In genomic region chr11:10758959-10759358, GRCh38 we compare ENCODE assay signal across 14 cellular contexts. TPM values are rescaled to one million over a fixed set of nuclear protein-coding genes. Genes with fewer than 3 reads are reported as not detected.
DNase-seq lines count a peak whose midpoint lies in the region; ATAC-seq and TF ChIP-seq lines count a peak whose summit lies in the region.
"Had no signal": no experiment of that assay in that cellular context is flagged by ENCODE, and none has a peak within 500 bp of the region (broad histone marks: within the 10 kb centered on the region; RNA-seq: fewer than 3 reads in every experiment).

No MANE protein-coding gene starts in this region.

- no peak for TF ChIP-seq POLR2A in erythroblast (IDR thresholded peaks at IDR 0.05; ENCODE audit: low read length)

- no peak overlapping the region for H3K27ac Mint-ChIP-seq in HFFc6
- no peak overlapping the region for H3K27ac Mint-ChIP-seq in progenitor cell of endocrine pancreas
- H3K27ac Mint-ChIP-seq: activated naive CD8-positive, alpha-beta T cell treated with anti-CD3 and anti-CD28 coated beads for 36 hours had no signal

- no peak overlapping the region for H3K18ac ChIP-seq in trophoblast cell (ENCODE audit: low read length)

- H3K9ac ChIP-seq in trophoblast cell (ENCODE audit: low read length), result no peak overlapping the region

- H3K4me1 Mint-ChIP-seq in HFFc6 (ENCODE audit: low read depth) (no peaks in the 10 kb centered on the region; the same call in 1 of the 2 replicates), progenitor cell of endocrine pancreas (ENCODE audit: low read depth) (no peaks in the 10 kb centered on the region)

- no peak overlapping the region for H3K4ac ChIP-seq in trophoblast cell (ENCODE audit: low read depth, low read length)

- H3K9me3 Mint-ChIP-seq in HFFc6 (no peaks in the 10 kb centered on the region), progenitor cell of endocrine pancreas (ENCODE audit: low read depth) (no peaks in the 10 kb centered on the region)
- H3K9me3 Mint-ChIP-seq: activated naive CD8-positive, alpha-beta T cell treated with anti-CD3 and anti-CD28 coated beads for 36 hours had no signal

- no peaks in the 10 kb centered on the region for H3K79me1 ChIP-seq in trophoblast cell (ENCODE audit: low read length)

- H3K14ac ChIP-seq in trophoblast cell (ENCODE audit: low read length), result no peak overlapping the region

- no peak overlapping the region for H4K8ac ChIP-seq in trophoblast cell (ENCODE audit: low read depth, low read length)

- no peak overlapping the region for H4K12ac ChIP-seq in trophoblast cell (ENCODE audit: low read depth, low read length)

- H3K36me3 ChIP-seq in trophoblast cell (ENCODE audit: control insufficient read depth in 1 of 2, insufficient read depth in 2 of 2, low read length in 2 of 2), result peaks cover 13 to 23% of the 10 kb centered on the region in 2 experiments

- no peaks in the 10 kb centered on the region for H3K27me3 ChIP-seq in trophoblast cell (ENCODE audit: insufficient read depth, low read length)
- H3K27me3 ChIP-seq: dorsolateral prefrontal cortex had no signal

- no peaks in the 10 kb centered on the region for H3K4me1 ChIP-seq in trophoblast cell (ENCODE audit: control insufficient read depth in 1 of 2, insufficient read depth in 2 of 2, low read length in 2 of 2)

- TF ChIP-seq CTCF in AG09309 (IDR thresholded peaks at IDR 0.05; ENCODE audit: control insufficient read depth, insufficient read depth, low read depth, low read length, missing control alignments) (peak; percentile 6), HFFc6 (IDR thresholded peaks at IDR 0.05) (peak; percentile 48), omental fat pad (IDR thresholded peaks at IDR 0.05) (no peak), progenitor cell of endocrine pancreas (IDR thresholded peaks at IDR 0.05; ENCODE audit: unreplicated experiment) (no peak)

- WGBS in trophoblast cell (ENCODE audit: extremely low coverage, insufficient coverage, insufficient read length), result 100% methylated on average over 1 of the region's 1 CpG

- no peak overlapping the region for H3K4me3 Mint-ChIP-seq in HFFc6
- H3K4me3 Mint-ChIP-seq in progenitor cell of endocrine pancreas (ENCODE audit: low read depth), result no peak overlapping the region
- H3K4me3 Mint-ChIP-seq: activated naive CD8-positive, alpha-beta T cell treated with anti-CD3 and anti-CD28 coated beads for 36 hours had no signal

- H3K36me3 Mint-ChIP-seq in HFFc6 (ENCODE audit: low read depth) (peaks cover 19% of the 10 kb centered on the region), progenitor cell of endocrine pancreas (ENCODE audit: insufficient read depth) (peaks cover 24% of the 10 kb centered on the region)

- H2BK120ac ChIP-seq in trophoblast cell (ENCODE audit: insufficient read depth, low read length, poor library complexity), result no peak overlapping the region

- no peak overlapping the region for H4K91ac ChIP-seq in trophoblast cell (ENCODE audit: low read depth, low read length)

- H3K4me3 ChIP-seq in AG09309 (ENCODE audit: control insufficient read depth, low read depth, low read length) (no peak overlapping the region), trophoblast cell (ENCODE audit: low read depth, low read length) (no peak overlapping the region)
- H3K4me3 ChIP-seq: dorsolateral prefrontal cortex had no signal

- H3K23ac ChIP-seq in trophoblast cell (ENCODE audit: low read length), result no peak overlapping the region

- DNase-seq in AG09309 (ENCODE audit: low read depth) (no peak), HFFc6 (no peak), RKO (ENCODE audit: low spot score) (peak; percentile 37), erythroblast (lab: John Stamatoyannopoulos, UW) (peak; percentile 43 to 46), omental fat pad (ENCODE audit: low spot score) (no peak), progenitor cell of endocrine pancreas (ENCODE audit: low spot score, unreplicated experiment) (no peak), trophoblast cell (no peak)
- DNase-seq: activated naive CD8-positive, alpha-beta T cell treated with anti-CD3 and anti-CD28 coated beads for 36 hours; COR-L47; dorsolateral prefrontal cortex; hypothalamus; NCI-H2081 treated with DMSO at 0.1 percent for 48 hours; SHP77 treated with DMSO at 0.1 percent for 48 hours had no signal

- H2AFZ ChIP-seq in trophoblast cell (ENCODE audit: insufficient read depth, low read length, poor library complexity), result no peak overlapping the region

- no peak overlapping the region for H3K4me2 ChIP-seq in trophoblast cell (ENCODE audit: low read length)

- H2BK5ac ChIP-seq in trophoblast cell (ENCODE audit: low read depth, low read length, poor library complexity), result no peak overlapping the region

- H2BK12ac ChIP-seq in trophoblast cell (ENCODE audit: low read length), result no peak overlapping the region

- ATAC-seq in omental fat pad (ENCODE audit: low FRiP score), result no peak
- ATAC-seq in GM19463 (IDR thresholded peaks at IDR 0.05; ENCODE audit: unreplicated experiment), result no peak

- H3K27me3 Mint-ChIP-seq in HFFc6 (ENCODE audit: insufficient read depth) (no peaks in the 10 kb centered on the region), progenitor cell of endocrine pancreas (no peaks in the 10 kb centered on the region)
- H3K27me3 Mint-ChIP-seq: activated naive CD8-positive, alpha-beta T cell treated with anti-CD3 and anti-CD28 coated beads for 36 hours had no signal

- no peak overlapping the region for H2AK5ac ChIP-seq in trophoblast cell (ENCODE audit: low read length)

- no peak overlapping the region for H3K27ac ChIP-seq in trophoblast cell (ENCODE audit: low read depth, low read length)
- H3K27ac ChIP-seq: dorsolateral prefrontal cortex had no signal

- H3K79me2 ChIP-seq in trophoblast cell (ENCODE audit: control insufficient read depth, insufficient read depth, low read length, poor library complexity), result no peaks in the 10 kb centered on the region

- H3K9me3 ChIP-seq in trophoblast cell (ENCODE audit: insufficient read depth, low read depth, low read length), result no peaks in the 10 kb centered on the region

RNA-seq across cellular contexts. Expression of gene CTR9, which starts 7.9 kb away (rescaled TPM):
- 10 to 100 TPM; 38.5 to 49.9 (median 44.2) TPM for total RNA-seq in HFFc6 (2021; fragmentation: NEBNext Ultra II Directional; extraction: Animal tissue kit (Norgen Biotek cat#: 25700))
- total RNA-seq in omental fat pad, result 10 to 100 TPM; 20.9 to 28.8 (median 23.7) TPM
- total RNA-seq in progenitor cell of endocrine pancreas, result 34.4 and 38.6 TPM in 2 replicates
- polyA plus RNA-seq in trophoblast cell (2013), result 27.9 and 28.4 TPM in 2 replicates

RNA-seq across cellular contexts. Expression of gene EIF4G2, which starts 49.8 kb away (rescaled TPM):
- 1,000 to 10,000 TPM; 1,163 to 1,334 (median 1,242) TPM for total RNA-seq in HFFc6 (2021; fragmentation: NEBNext Ultra II Directional; extraction: Animal tissue kit (Norgen Biotek cat#: 25700))
- total RNA-seq in omental fat pad (100 to 1,000 TPM; 456 to 714 (median 516) TPM), progenitor cell of endocrine pancreas (1,076 and 1,126 TPM in 2 replicates)
- polyA plus RNA-seq in trophoblast cell (2013), result 1,646 and 1,688 TPM in 2 replicates

Comparison
In these comparisons a context has a peak if more than half of its experiments do, and no peak if none do; other contexts are left out.
1. DNase-seq: peak in RKO (single experiment) and erythroblast (2 of 2); none in AG09309 (single experiment), HFFc6 (single experiment), omental fat pad (single experiment), progenitor cell of endocrine pancreas (single experiment) and trophoblast cell (0 of 2).
2. CTCF ChIP-seq: peak in AG09309 (single experiment) and HFFc6 (single experiment); none in omental fat pad (0 of 3) and progenitor cell of endocrine pancreas (single experiment).